ENCODE assay signal across 9 cellular contexts in genomic region chr10:121316432-121316831, GRCh38.
"Had no signal": no experiment of that assay in that cellular context is flagged by ENCODE, and none has a peak within 500 bp of the region (broad histone marks: within the 10 kb centered on the region; RNA-seq: fewer than 3 reads in every experiment).

No MANE protein-coding gene starts in this region.

- H3K27ac ChIP-seq: GM23248 had no signal

- DNase-seq: GM23248, GOT3, H7, H9, HCEC 1CT, HFFc6 had no signal

- H3K36me3 ChIP-seq: HAP-1 had no signal

- ATAC-seq: GM23338, HCT116 had no signal

- H3K4me3 ChIP-seq: GM23248, GM23338, HAP-1 had no signal
